ENCODE assay signal across 1 cellular context in the genomic region with DNA sequence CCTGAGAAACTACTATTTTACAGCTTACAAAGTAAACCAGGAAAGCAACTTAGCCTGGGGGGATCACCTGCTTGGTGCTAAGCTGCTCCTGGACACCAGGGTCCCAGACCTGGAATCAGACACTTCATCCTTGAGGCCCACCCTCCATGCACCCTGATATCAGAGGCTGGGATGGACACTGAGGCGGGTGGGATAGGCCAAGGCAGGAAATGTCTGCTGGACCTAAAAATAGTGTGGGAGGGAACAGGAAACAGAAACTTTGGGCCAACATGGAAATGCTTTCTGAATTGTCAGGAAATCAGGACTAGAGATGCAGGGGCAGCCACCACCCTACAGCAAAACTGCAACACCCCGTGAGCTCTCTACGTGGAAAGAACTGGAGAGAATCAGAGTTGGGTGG.
TF ChIP-seq lines count a peak whose summit lies in the region.

No MANE protein-coding gene starts in this region.

TF ChIP-seq in H1, 55 proteins besides CTCF, POLR2A, EP300 and RAD21:
- TF ChIP-seq ATF2 (IDR thresholded peaks at IDR 0.05; ENCODE audit: low read length) (no peak), YY1 (IDR thresholded peaks at IDR 0.05; ENCODE audit: low read depth, low read length) (no peak), ZNF274 (IDR thresholded peaks at IDR 0.05; ENCODE audit: borderline replicate concordance, extremely low read depth, low read length) (no peak), BRCA1 (IDR thresholded peaks at IDR 0.05; ENCODE audit: low read depth, low read length) (no peak), POU5F1 (IDR thresholded peaks at IDR 0.05; ENCODE audit: low read depth, low read length) (no peak), EZH2 (IDR thresholded peaks at IDR 0.05; ENCODE audit: low read depth, low read length, severe bottlenecking) (no peak), KDM1A (IDR thresholded peaks at IDR 0.05; ENCODE audit: borderline replicate concordance, low read length) (no peak), SIX5 (IDR thresholded peaks at IDR 0.05; ENCODE audit: low read depth, low read length) (no peak), CHD1 (IDR thresholded peaks at IDR 0.05; ENCODE audit: low read depth, low read length) (no peak), SP2 (IDR thresholded peaks at IDR 0.05; ENCODE audit: low read length) (no peak), RBBP5 (IDR thresholded peaks at IDR 0.05; ENCODE audit: borderline replicate concordance, low read depth, low read length) (no peak), CBX5 (IDR thresholded peaks at IDR 0.05; ENCODE audit: low read depth, low read length) (no peak), SP1 (IDR thresholded peaks at IDR 0.05; ENCODE audit: low read depth, low read length) (no peak), HDAC6 (IDR thresholded peaks at IDR 0.05; ENCODE audit: low read depth, low read length) (no peak), RFX5 (IDR thresholded peaks at IDR 0.05; ENCODE audit: borderline replicate concordance, low read depth, low read length) (no peak)
- TF ChIP-seq, protein P1, sequence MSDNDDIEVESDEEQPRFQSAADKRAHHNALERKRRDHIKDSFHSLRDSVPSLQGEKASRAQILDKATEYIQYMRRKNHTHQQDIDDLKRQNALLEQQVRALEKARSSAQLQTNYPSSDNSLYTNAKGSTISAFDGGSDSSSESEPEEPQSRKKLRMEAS (IDR thresholded peaks at IDR 0.05), result no peak
TF ChIP-seq in H1: peak in this region for 0.
